ENCODE assay signal across 8 cellular contexts in the genomic region with DNA sequence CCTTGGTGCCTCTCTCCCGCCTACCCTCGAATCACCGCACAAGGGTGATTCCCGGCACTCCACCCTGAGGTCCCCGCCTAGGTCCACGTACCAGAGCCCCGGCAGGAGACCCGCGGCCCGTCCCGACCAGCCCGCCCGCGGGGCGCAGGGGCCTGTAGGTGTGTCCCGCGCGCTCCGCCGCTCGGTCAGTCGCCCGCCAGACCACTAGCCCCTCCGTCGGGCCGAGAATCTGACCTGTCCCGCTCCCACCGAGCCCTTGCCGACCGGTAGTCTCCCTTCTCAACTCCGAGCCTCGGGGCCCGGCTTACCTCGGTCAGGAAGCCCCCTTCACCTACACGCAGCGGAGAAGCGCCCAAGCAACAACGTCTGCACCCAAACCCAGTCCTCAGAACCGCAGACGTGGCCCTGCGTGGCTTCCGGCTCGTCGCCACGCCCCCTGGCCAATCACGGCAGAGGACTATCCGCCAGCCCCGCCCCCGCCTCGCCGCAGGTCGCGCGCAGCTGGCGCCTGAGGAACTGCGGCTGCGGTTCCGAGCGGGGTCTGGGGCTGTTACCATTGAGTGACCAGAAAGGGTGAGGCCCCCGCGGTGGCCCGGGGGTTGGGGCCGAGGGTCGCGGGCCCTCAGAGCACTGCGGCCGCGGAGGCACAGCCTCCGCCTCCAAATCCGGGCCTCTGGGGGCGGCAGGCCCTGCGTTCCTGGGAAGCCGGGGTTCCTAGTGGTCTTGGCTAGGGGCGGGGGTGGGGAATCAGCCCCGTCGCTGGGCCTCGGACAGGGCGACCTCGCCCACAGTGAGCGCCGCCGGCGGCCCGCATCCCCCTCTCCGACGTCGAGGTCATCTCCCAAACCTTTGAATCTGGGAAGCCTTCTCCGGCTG. TPM values are rescaled to one million over a fixed set of nuclear protein-coding genes. Genes with fewer than 3 reads are reported as not detected.
DNase-seq lines count a peak whose midpoint lies in the region; ATAC-seq and TF ChIP-seq lines count a peak whose summit lies in the region.

A gene with protein sequence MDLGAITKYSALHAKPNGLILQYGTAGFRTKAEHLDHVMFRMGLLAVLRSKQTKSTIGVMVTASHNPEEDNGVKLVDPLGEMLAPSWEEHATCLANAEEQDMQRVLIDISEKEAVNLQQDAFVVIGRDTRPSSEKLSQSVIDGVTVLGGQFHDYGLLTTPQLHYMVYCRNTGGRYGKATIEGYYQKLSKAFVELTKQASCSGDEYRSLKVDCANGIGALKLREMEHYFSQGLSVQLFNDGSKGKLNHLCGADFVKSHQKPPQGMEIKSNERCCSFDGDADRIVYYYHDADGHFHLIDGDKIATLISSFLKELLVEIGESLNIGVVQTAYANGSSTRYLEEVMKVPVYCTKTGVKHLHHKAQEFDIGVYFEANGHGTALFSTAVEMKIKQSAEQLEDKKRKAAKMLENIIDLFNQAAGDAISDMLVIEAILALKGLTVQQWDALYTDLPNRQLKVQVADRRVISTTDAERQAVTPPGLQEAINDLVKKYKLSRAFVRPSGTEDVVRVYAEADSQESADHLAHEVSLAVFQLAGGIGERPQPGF (minus strand): TSS at position 395 of the 876 bp plus-strand sequence. CDS start 2,253 bp downstream, outside the sequence.
A gene (plus strand): TSS at position 487 of the 876 bp plus-strand sequence. CDS start 1,095 bp downstream, outside the sequence.

- TF ChIP-seq POLR2A in IMR-90 (IDR thresholded peaks at IDR 0.05; ENCODE audit: low read depth, low read length) = peak; percentile 97

- ATAC-seq in GM21576 (IDR thresholded peaks at IDR 0.05; ENCODE audit: unreplicated experiment) (peak; percentile 95), IMR-90 (ENCODE audit: low read depth) (peak; percentile 97), esophagus mucosa (peak; percentile 98)

- H2BK5ac ChIP-seq in IMR-90 (ENCODE audit: low read depth, low read length, poor library complexity, severe bottlenecking) = peak within 1 kb of the TSS; percentile 75

- CTCF ChIA-PET in IMR-90 (lab: Yijun Ruan, JAX) = no interaction called here

- H4K20me1 ChIP-seq in IMR-90 (ENCODE audit: insufficient read depth, low read length) = peaks cover 28% of the 10 kb centered on the region

- peaks cover 18% of the 10 kb centered on the region for H3K9me1 ChIP-seq in IMR-90 (ENCODE audit: insufficient read depth, low read length)

- H3K27me3 ChIP-seq in IMR-90 (ENCODE audit: control insufficient read depth, insufficient read depth, low read length) (no peaks in the 10 kb centered on the region), muscle layer of duodenum (ENCODE audit: low read depth, low read length) (no peaks in the 10 kb centered on the region)

- peak within 1 kb of the TSS; percentile 67 for H3K56ac ChIP-seq in IMR-90 (ENCODE audit: extremely low read depth, insufficient read depth, low read length)

- H3K79me1 ChIP-seq in IMR-90 (ENCODE audit: low read depth in 1 of 2, low read length in 2 of 2) = peaks cover 22 to 53% of the 10 kb centered on the region in 2 experiments

- H4K8ac ChIP-seq in IMR-90 (ENCODE audit: low read depth in 2 of 2, low read length in 2 of 2) = peak within 1 kb of the TSS; percentile 79 to 83; a peak in 3 of 4 replicates

- POLR2A ChIA-PET in IMR-90 (lab: Charles Lee; ENCODE audit: unreplicated experiment) = interaction anchor here (0.8 kb wide), 1 partner anchor 243 kb away, joined by 3 read pairs; no protein-coding TSS in a partner anchor

- TF ChIP-seq RAD21 in IMR-90 (IDR thresholded peaks at IDR 0.05; ENCODE audit: low read length) = no peak

- H2BK120ac ChIP-seq in IMR-90 (ENCODE audit: low read depth, low read length) = no peak within 1 kb of the TSS

- in situ Hi-C loops in IMR-90 (cut with MboI; ENCODE audit: low sequenced_read_pairs) = loop anchor here (10.0 kb wide), 1 partner anchor 948 kb away; a partner anchor contains a TSS

- DNase-seq in DMS53 (lab: John Stamatoyannopoulos, UW) = peak; percentile 91
- peak; percentile 84 for DNase-seq in IMR-90
- peak; percentile 90 to 93 for DNase-seq in activated T-cell treated with anti-CD3 and anti-CD28 coated beads, Interleukin-2, amount 50 U/mL, for 48 hours
- DNase-seq in stimulated activated CD8-positive, alpha-beta memory T cell treated with anti-CD3 and anti-CD28 coated beads, Interleukin-7, amount 100 ng/mL, for 24 hours (ENCODE audit: low read depth) = peak; percentile 73

- H3K27ac ChIP-seq in IMR-90 (ENCODE audit: insufficient read depth, low read length) (peak within 1 kb of the TSS; percentile 97), muscle layer of duodenum (ENCODE audit: low read length) (peak within 1 kb of the TSS; percentile 64)

- peaks cover 20% of the 10 kb centered on the region for H3K36me3 ChIP-seq in IMR-90 (ENCODE audit: control insufficient read depth, insufficient read depth, low read length)
- H3K36me3 ChIP-seq in muscle layer of duodenum (ENCODE audit: control insufficient read depth in 1 of 2, insufficient read depth in 2 of 2, low read length in 2 of 2) = peaks cover 5% of the 10 kb centered on the region in 2 donors

- peak within 1 kb of the TSS; percentile 90 for H3K4ac ChIP-seq in IMR-90 (ENCODE audit: low read depth, low read length)

- H3K9me3 ChIP-seq in IMR-90 (ENCODE audit: control insufficient read depth, insufficient read depth, low read length) = no peaks in the 10 kb centered on the region
- H3K9me3 ChIP-seq in muscle layer of duodenum (ENCODE audit: control insufficient read depth in 1 of 2, low read length in 2 of 2) = no peaks in the 10 kb centered on the region

- H3K23ac ChIP-seq in IMR-90 (ENCODE audit: low read depth, low read length) = peak within 1 kb of the TSS; percentile 92

- H2AK5ac ChIP-seq in IMR-90 (ENCODE audit: low read depth, low read length) = peak within 1 kb of the TSS; percentile 52; the same call in 1 of the 2 replicates

- H2AFZ ChIP-seq in IMR-90 (replicated peaks; ENCODE audit: low read length, poor library complexity) = peak within 1 kb of the TSS; percentile 94

- dilution Hi-C loops in IMR-90 (cut with HindIII; ENCODE audit: low sequenced_read_pairs, unreplicated experiment) = no loop called here

- peak within 1 kb of the TSS; percentile 81 for H2AK9ac ChIP-seq in IMR-90 (replicated peaks; ENCODE audit: low read depth, low read length, poor library complexity)

- intact Hi-C loops in IMR-90 (cut with micrococcal nuclease) = loop anchor here (1.0 kb wide), 1 partner anchor 126 kb away; a partner anchor contains a TSS

- BruUV-seq in IMR-90 (replicated peaks; lab: Mats Ljungman, UMichigan) = TSS peak; percentile 27

- peak within 1 kb of the TSS; percentile 79 for H4K5ac ChIP-seq in IMR-90 (ENCODE audit: low read depth, low read length)

- peaks cover 12% of the 10 kb centered on the region for H3K4me1 ChIP-seq in IMR-90 (ENCODE audit: control insufficient read depth, insufficient read depth, low read length)
- peaks cover 8 to 18% of the 10 kb centered on the region in 2 donors for H3K4me1 ChIP-seq in muscle layer of duodenum (ENCODE audit: control insufficient read depth in 1 of 2, insufficient read depth in 2 of 2, low read length in 2 of 2)

- peak within 1 kb of the TSS; percentile 99 for H3K4me2 ChIP-seq in IMR-90 (ENCODE audit: low read depth, low read length)

- TF ChIP-seq CTCF in IMR-90 (conservative IDR thresholded peaks at IDR 0.05; ENCODE audit: low read depth, low read length) = no peak

- H3K14ac ChIP-seq in IMR-90 (replicated peaks; ENCODE audit: low read depth, low read length) = peak within 1 kb of the TSS; percentile 95

- no peak within 1 kb of the TSS for H2BK20ac ChIP-seq in IMR-90 (ENCODE audit: low read depth, low read length)

- peak within 1 kb of the TSS; percentile 80; the same call in 1 of the 2 replicates for H4K91ac ChIP-seq in IMR-90 (ENCODE audit: insufficient read depth, low read depth, low read length)

- H3K9ac ChIP-seq in IMR-90 (ENCODE audit: low read depth, low read length) = peak within 1 kb of the TSS; percentile 97

- H3K4me3 ChIP-seq in IMR-90 (ENCODE audit: insufficient read depth, low read depth, low read length) (peak within 1 kb of the TSS; percentile 91), muscle layer of duodenum (ENCODE audit: low read depth in 1 of 2, low read length in 2 of 2) (peak within 1 kb of the TSS; percentile 77 to 96)

- H2BK15ac ChIP-seq in IMR-90 (ENCODE audit: low read depth, low read length) = no peak within 1 kb of the TSS

- 1% methylated on average over 25 of the region's 88 CpGs; no CpG with 5 or more reads in 1 of the 2 experiments for WGBS in IMR-90 (ENCODE audit: extremely low coverage in 2 of 2, insufficient read length in 1 of 2), 2 experiments

- H3K18ac ChIP-seq in IMR-90 (ENCODE audit: low read depth, low read length) = peak within 1 kb of the TSS; percentile 28

TF ChIP-seq in IMR-90, 13 proteins besides CTCF, POLR2A, EP300 and RAD21 (continues in another document):
- TF ChIP-seq, protein P1, sequence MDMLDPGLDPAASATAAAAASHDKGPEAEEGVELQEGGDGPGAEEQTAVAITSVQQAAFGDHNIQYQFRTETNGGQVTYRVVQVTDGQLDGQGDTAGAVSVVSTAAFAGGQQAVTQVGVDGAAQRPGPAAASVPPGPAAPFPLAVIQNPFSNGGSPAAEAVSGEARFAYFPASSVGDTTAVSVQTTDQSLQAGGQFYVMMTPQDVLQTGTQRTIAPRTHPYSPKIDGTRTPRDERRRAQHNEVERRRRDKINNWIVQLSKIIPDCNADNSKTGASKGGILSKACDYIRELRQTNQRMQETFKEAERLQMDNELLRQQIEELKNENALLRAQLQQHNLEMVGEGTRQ (IDR thresholded peaks at IDR 0.05; ENCODE audit: low read depth, low read length) = no peak

TF ChIP-seq in PFSK-1, 5 proteins besides CTCF, POLR2A, EP300 and RAD21 (continues in another document):
- TF ChIP-seq FOXP2 (optimal IDR thresholded peaks at IDR 0.05; ENCODE audit: borderline replicate concordance, extremely low read depth, extremely low read length, insufficient read depth) (peak; percentile 86), TAF1 (IDR thresholded peaks at IDR 0.05; ENCODE audit: borderline replicate concordance, insufficient read depth, low read length) (peak; percentile 64; the same call in 1 of the 2 replicates)

RNA-seq across cellular contexts. Expression of the first gene that starts in this region (rescaled TPM):
- total RNA-seq in IMR-90 (2012; rRNA removed) (223 and 336 TPM in 2 replicates), esophagus mucosa (17.4 TPM)
- 64.3 and 68.4 TPM in 2 replicates for polyA plus RNA-seq in IMR-90 (2012; rRNA removed)
- 10.0 and 14.5 TPM in 2 replicates for polyA plus RNA-seq in IMR-90 (2012; cell fraction: cytosol; rRNA removed)
- 12.8 and 124 TPM in 2 replicates for polyA plus RNA-seq in IMR-90 (2012; cell fraction: nucleus; rRNA removed; ENCODE audit: low replicate concordance)
- polyA plus RNA-seq in PFSK-1 (2012; ENCODE audit: insufficient read length, low read depth) = 44.3 TPM

RNA-seq across cellular contexts. Expression of the second gene that starts in this region (rescaled TPM):
- total RNA-seq in IMR-90 (2012; rRNA removed) (3.9 and 4.7 TPM in 2 replicates), esophagus mucosa (0.84 TPM)
- 3.5 and 4.1 TPM in 2 replicates for polyA plus RNA-seq in IMR-90 (2012; rRNA removed)
- polyA plus RNA-seq in IMR-90 (2012; cell fraction: cytosol; rRNA removed) = 0.98 and 1.2 TPM in 2 replicates
- polyA plus RNA-seq in IMR-90 (2012; cell fraction: nucleus; rRNA removed; ENCODE audit: low replicate concordance) = 1.5 and 9.5 TPM in 2 replicates
- 1.9 TPM for polyA plus RNA-seq in PFSK-1 (2012; ENCODE audit: insufficient read length, low read depth)

Comparison
In these comparisons a context has a peak if more than half of its experiments do, and no peak if none do; other contexts are left out.
1. Peak in every context shown above with its lines: DNase-seq, ATAC-seq, H3K4me3 ChIP-seq and H3K27ac ChIP-seq.
2. RNA of the first gene that starts in this region (total RNA-seq): 223 to 336 TPM in IMR-90; 17.4 TPM in esophagus mucosa (single experiment); every median in the first group is over 10 times any median in the second.